15 cellular contexts compared by ENCODE assay signal in the genomic region with DNA sequence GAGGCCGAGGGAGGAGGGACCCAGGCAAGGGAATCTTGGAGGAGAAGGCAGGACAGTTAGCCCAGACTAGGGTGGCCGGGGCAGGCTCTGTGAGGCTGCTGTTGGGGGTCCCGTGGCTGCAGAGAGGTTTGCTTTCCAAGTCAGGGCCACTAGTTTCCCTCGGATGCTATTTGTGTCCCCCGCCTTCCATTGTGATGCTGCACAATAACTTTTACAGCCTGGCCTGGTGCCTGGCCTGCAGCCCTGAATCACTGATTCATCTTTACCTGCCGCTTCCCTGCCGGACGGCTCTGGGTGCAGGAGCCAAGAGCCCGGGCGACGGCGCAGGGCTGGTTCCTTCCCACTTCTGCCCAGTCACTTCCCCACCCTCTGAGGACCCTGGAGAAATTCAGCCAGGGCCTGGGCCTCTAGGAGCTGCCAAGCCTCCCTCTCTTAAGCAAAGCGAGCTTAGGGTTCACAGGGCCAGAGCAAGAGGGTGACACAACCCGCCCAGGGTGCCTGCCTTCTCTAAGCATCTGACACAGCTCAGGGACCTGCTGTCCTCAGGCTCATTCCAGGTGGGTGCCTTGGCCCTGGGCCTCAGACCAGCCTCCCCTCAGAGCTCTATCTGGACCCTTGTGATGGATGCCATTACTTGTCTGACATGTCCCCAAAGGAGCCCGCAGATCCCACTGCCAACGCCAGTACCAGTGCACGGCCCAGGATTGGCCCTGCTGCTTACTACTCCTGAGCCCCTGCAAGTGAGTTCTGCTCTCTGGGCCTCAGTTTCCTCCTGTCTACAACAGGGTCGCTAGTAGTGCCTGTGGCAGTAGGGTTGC.
DNase-seq lines count a peak whose midpoint lies in the region; ATAC-seq and TF ChIP-seq lines count a peak whose summit lies in the region.
"Had no signal": no experiment of that assay in that cellular context is flagged by ENCODE, and none has a peak within 500 bp of the region (broad histone marks: within the 10 kb centered on the region; RNA-seq: fewer than 3 reads in every experiment).

No MANE protein-coding gene starts in this region.

- H3K36me3 ChIP-seq in cardiac muscle cell (no peaks in the 10 kb centered on the region), endodermal cell (ENCODE audit: control insufficient read depth, insufficient read depth, low read length) (no peaks in the 10 kb centered on the region), uterus (no peaks in the 10 kb centered on the region)
- H3K36me3 ChIP-seq: tibial artery had no signal

- H3K4me3 Mint-ChIP-seq in endodermal cell (no peak overlapping the region), nephron (no peak overlapping the region)
- H3K4me3 Mint-ChIP-seq: activated CD8-positive, alpha-beta T cell treated with anti-CD3 and anti-CD28 coated beads, Interleukin-2, amount 10 ng/mL, durations not matched to agents 7 days and 5 days; dendritic cell treated with granulocyte-macrophage colony-stimulating factor and Interleukin-4, amounts not matched to agents 40 ng/mL and 50 ng/mL, for 4 days; naive thymus-derived CD4-positive, alpha-beta T cell had no signal

- H3K4me3 ChIP-seq in cardiac muscle cell (no peak overlapping the region), endodermal cell (ENCODE audit: low read length) (no peak overlapping the region), uterus (no peak overlapping the region)
- H3K4me3 ChIP-seq: tibial artery had no signal

- H3K27me3 ChIP-seq in cardiac muscle cell (no peaks in the 10 kb centered on the region), endodermal cell (ENCODE audit: control insufficient read depth, insufficient read depth, low read length, poor library complexity, severe bottlenecking) (no peaks in the 10 kb centered on the region), uterus (no peaks in the 10 kb centered on the region)
- H3K27me3 ChIP-seq: tibial artery had no signal

- TF ChIP-seq CTCF in cardiac muscle cell (IDR thresholded peaks at IDR 0.05; ENCODE audit: low read depth, low read length) (no peak), endodermal cell (conservative IDR thresholded peaks at IDR 0.05) (no peak), nephron (IDR thresholded peaks at IDR 0.05; ENCODE audit: unreplicated experiment in 3 of 3) (no peak), uterus (IDR thresholded peaks at IDR 0.05) (no peak)

- no peaks in the 10 kb centered on the region for H3K9me3 ChIP-seq in cardiac muscle cell (ENCODE audit: low read depth)
- peaks cover 2% of the 10 kb centered on the region for H3K9me3 ChIP-seq in endodermal cell (ENCODE audit: control insufficient read depth, low read length)
- peaks cover 0 to under 1% of the 10 kb centered on the region in 2 donors for H3K9me3 ChIP-seq in uterus

- peaks cover 1% of the 10 kb centered on the region for H3K27me3 Mint-ChIP-seq in endodermal cell (ENCODE audit: insufficient read depth)
- peaks cover 25% of the 10 kb centered on the region for H3K27me3 Mint-ChIP-seq in nephron (ENCODE audit: low read depth)
- H3K27me3 Mint-ChIP-seq: dendritic cell treated with granulocyte-macrophage colony-stimulating factor and Interleukin-4, amounts not matched to agents 40 ng/mL and 50 ng/mL, for 4 days had no signal

- WGBS in endodermal cell (ENCODE audit: insufficient coverage in 1 of 2, insufficient read length in 1 of 2), 2 experiments: 87 to 90% methylated on average over 8 to 18 of the region's 18 CpGs

- H3K27ac Mint-ChIP-seq in endodermal cell (peak overlapping the region; percentile 30), nephron (peak overlapping the region in 2 of 3 experiments; percentile 10 to 45)
- H3K27ac Mint-ChIP-seq: activated CD8-positive, alpha-beta T cell treated with anti-CD3 and anti-CD28 coated beads, Interleukin-2, amount 10 ng/mL, durations not matched to agents 7 days and 5 days; dendritic cell treated with granulocyte-macrophage colony-stimulating factor and Interleukin-4, amounts not matched to agents 40 ng/mL and 50 ng/mL, for 4 days; naive thymus-derived CD4-positive, alpha-beta T cell had no signal

- TF ChIP-seq POLR2A in uterus (IDR thresholded peaks at IDR 0.05): no peak

- DNase-seq in cardiac muscle cell (ENCODE audit: low read depth in 1 of 2, low spot score in 1 of 2): no peak
- DNase-seq in Right ventricle myocardium superior: no peak
- DNase-seq in endodermal cell: peak; percentile 29
- DNase-seq in uterus: peak in 1 of 2 donors; percentile 50
- no peak for DNase-seq in AG08395 (ENCODE audit: low spot score)
- DNase-seq in SW 1271 (lab: John Stamatoyannopoulos, UW): no peak
- DNase-seq in NCI-H1048 (lab: John Stamatoyannopoulos, UW): no peak
- DNase-seq: activated CD8-positive, alpha-beta T cell treated with anti-CD3 and anti-CD28 coated beads, Interleukin-2, amount 10 ng/mL, durations not matched to agents 7 days and 5 days; activated naive CD4-positive, alpha-beta T cell treated with anti-CD3 and anti-CD28 coated beads, Interleukin-2, amount 50 U/mL, for 16 hours; naive thymus-derived CD4-positive, alpha-beta T cell; small intestine; T-helper 9 cell had no signal

- H3K9ac ChIP-seq in endodermal cell (ENCODE audit: extremely low read depth, low read length, poor library complexity, severe bottlenecking): no peak overlapping the region

- peaks cover under 1% of the 10 kb centered on the region for H3K9me3 Mint-ChIP-seq in endodermal cell
- peaks cover 11% of the 10 kb centered on the region for H3K9me3 Mint-ChIP-seq in nephron
- H3K9me3 Mint-ChIP-seq: dendritic cell treated with granulocyte-macrophage colony-stimulating factor and Interleukin-4, amounts not matched to agents 40 ng/mL and 50 ng/mL, for 4 days had no signal

- H3K4me1 ChIP-seq in cardiac muscle cell (ENCODE audit: low read depth) (peaks cover 5% of the 10 kb centered on the region), endodermal cell (ENCODE audit: control insufficient read depth, insufficient read depth, low read length) (peaks cover 13% of the 10 kb centered on the region), uterus (peaks cover 0 to 18% of the 10 kb centered on the region in 2 donors)

- no peak for ATAC-seq in Right ventricle myocardium superior (ENCODE audit: poor library complexity)
- ATAC-seq: activated CD8-positive, alpha-beta T cell treated with anti-CD3 and anti-CD28 coated beads, Interleukin-2, amount 10 ng/mL, durations not matched to agents 7 days and 5 days; naive thymus-derived CD4-positive, alpha-beta T cell had no signal

- H3K27ac ChIP-seq in cardiac muscle cell (peak overlapping the region; percentile 3), endodermal cell (ENCODE audit: low read depth, low read length) (no peak overlapping the region), uterus (peak overlapping the region; percentile 45 to 61)
- H3K27ac ChIP-seq: tibial artery had no signal

- H3K36me3 Mint-ChIP-seq in endodermal cell (ENCODE audit: low read depth) (no peaks in the 10 kb centered on the region), nephron (ENCODE audit: low read depth) (no peaks in the 10 kb centered on the region)
- H3K36me3 Mint-ChIP-seq: naive thymus-derived CD4-positive, alpha-beta T cell had no signal

- peaks cover 7% of the 10 kb centered on the region for H3K4me1 Mint-ChIP-seq in endodermal cell
- peaks cover 37% of the 10 kb centered on the region for H3K4me1 Mint-ChIP-seq in nephron
- H3K4me1 Mint-ChIP-seq: naive thymus-derived CD4-positive, alpha-beta T cell had no signal

- intact Hi-C loops in Right ventricle myocardium superior (cut with DNase I): no loop called here
- intact Hi-C loops in uterus (cut with DNase I; ENCODE audit: low total_unique reads): no loop called here
